Comparison of ENCODE assay signal across 9 cellular contexts in genomic region chr21:45306832-45307571, GRCh38. TPM values are rescaled to one million over a fixed set of nuclear protein-coding genes. Genes with fewer than 3 reads are reported as not detected.
DNase-seq lines count a peak whose midpoint lies in the region; ATAC-seq and TF ChIP-seq lines count a peak whose summit lies in the region.
"Had no signal": no experiment of that assay in that cellular context is flagged by ENCODE, and none has a peak within 500 bp of the region (broad histone marks: within the 10 kb centered on the region; RNA-seq: fewer than 3 reads in every experiment).

No MANE protein-coding gene starts in this region.

- peak overlapping the region; percentile 95 for H2BK5ac ChIP-seq in neuronal stem cell (ENCODE audit: low read length)

- DNase-seq in activated naive CD4-positive, alpha-beta T cell treated with anti-CD3 and anti-CD28 coated beads, Interleukin-2, amount 50 U/mL, for 16 hours: peak; percentile 8
- no peak for DNase-seq in activated naive CD4-positive, alpha-beta T cell treated with anti-CD3 and anti-CD28 coated beads for 36 hours
- DNase-seq in neuronal stem cell (ENCODE audit: low spot score) (no peak), NCI-H187 (lab: John Stamatoyannopoulos, UW) (no peak), NCI-H345 treated with DMSO at 0.1 percent for 48 hours (lab: John Stamatoyannopoulos, UW; ENCODE audit: unreplicated experiment) (no peak)

- H2AFZ ChIP-seq in neuronal stem cell (ENCODE audit: low read length): peak overlapping the region; percentile 86

- peaks cover 3% of the 10 kb centered on the region for H3K79me1 ChIP-seq in neuronal stem cell (ENCODE audit: low read depth, low read length)

- ATAC-seq in gastroesophageal sphincter: peak; percentile 84
- no peak for ATAC-seq in HG03095 (IDR thresholded peaks at IDR 0.05; ENCODE audit: unreplicated experiment)
- ATAC-seq in esophagus mucosa: no peak

- peak overlapping the region; percentile 65 for H3K14ac ChIP-seq in neuronal stem cell (ENCODE audit: low read length)

- H3K9me3 ChIP-seq in gastroesophageal sphincter: no peaks in the 10 kb centered on the region
- peaks cover 0 to 3% of the 10 kb centered on the region in 2 donors for H3K9me3 ChIP-seq in neuronal stem cell (replicated peaks in 1 of 2; ENCODE audit: control insufficient read depth in 2 of 2, insufficient read depth in 1 of 2, low read depth in 1 of 2, low read length in 2 of 2)

- H3K27ac ChIP-seq in gastroesophageal sphincter (peak overlapping the region; percentile 16 to 92 (median 76)), neuronal stem cell (replicated peaks; ENCODE audit: low read length) (no peak overlapping the region)

- 19% methylated on average over 5 of the region's 33 CpGs; no CpG with 5 or more reads in 1 of the 2 donors for WGBS in gastroesophageal sphincter (ENCODE audit: low coverage in 1 of 2), 2 donors
- no CpG with 5 or more reads among the region's 33 CpGs for WGBS in neuronal stem cell (ENCODE audit: extremely low coverage in 2 of 2, insufficient read length in 2 of 2, insufficient replicate concordance in 1 of 2), 2 donors

- no peak overlapping the region for H3K4me2 ChIP-seq in neuronal stem cell (ENCODE audit: insufficient read depth, low read length, poor library complexity, severe bottlenecking)

- H3K27me3 ChIP-seq in gastroesophageal sphincter: no peaks in the 10 kb centered on the region
- H3K27me3 ChIP-seq in neuronal stem cell (ENCODE audit: control insufficient read depth in 3 of 3, insufficient read depth in 3 of 3, low read depth in 1 of 3, low read length in 3 of 3): peaks cover 0 to 5% (median 0%) of the 10 kb centered on the region in 3 experiments

- H2BK15ac ChIP-seq in neuronal stem cell (ENCODE audit: low read length): peak overlapping the region; percentile 93

- peak overlapping the region; percentile 94 for H3K18ac ChIP-seq in neuronal stem cell (ENCODE audit: low read length)

- peak overlapping the region; percentile 82 for H3K9ac ChIP-seq in neuronal stem cell (ENCODE audit: low read depth, low read length, poor library complexity)

- H2AK5ac ChIP-seq in neuronal stem cell (ENCODE audit: low read depth, low read length): peak overlapping the region; percentile 96

- no peaks in the 10 kb centered on the region for H3K9me3 Mint-ChIP-seq in activated naive CD4-positive, alpha-beta T cell treated with anti-CD3 and anti-CD28 coated beads for 36 hours
- H3K9me3 Mint-ChIP-seq: central memory CD8-positive, alpha-beta T cell had no signal

- TF ChIP-seq POLR2A in gastroesophageal sphincter (IDR thresholded peaks at IDR 0.05): peak; percentile 3 to 11

- H2BK120ac ChIP-seq in neuronal stem cell (ENCODE audit: low read depth, low read length): no peak overlapping the region

- peak; percentile 41 for TF ChIP-seq EP300 in gastroesophageal sphincter (IDR thresholded peaks at IDR 0.05)

- peak overlapping the region; percentile 78 for H2BK12ac ChIP-seq in neuronal stem cell (ENCODE audit: low read length)

- no peak overlapping the region for H3K4me3 Mint-ChIP-seq in activated naive CD4-positive, alpha-beta T cell treated with anti-CD3 and anti-CD28 coated beads for 36 hours
- H3K4me3 Mint-ChIP-seq: central memory CD8-positive, alpha-beta T cell had no signal

- H3K4ac ChIP-seq in neuronal stem cell (ENCODE audit: low read length): no peak overlapping the region

- no peak for TF ChIP-seq CTCF in gastroesophageal sphincter (IDR thresholded peaks at IDR 0.05)

- CTCF ChIA-PET in activated naive CD4-positive, alpha-beta T cell treated with anti-CD3 and anti-CD28 coated beads for 36 hours (lab: Charles Lee): no interaction called here

- peak overlapping the region; percentile 99 for H4K91ac ChIP-seq in neuronal stem cell (ENCODE audit: low read depth, low read length, poor library complexity)

- peak overlapping the region; percentile 84 for H4K8ac ChIP-seq in neuronal stem cell (ENCODE audit: low read depth, low read length)

- H3K27ac Mint-ChIP-seq in activated naive CD4-positive, alpha-beta T cell treated with anti-CD3 and anti-CD28 coated beads for 36 hours: no peak overlapping the region

- peaks cover 10% of the 10 kb centered on the region for H3K4me1 Mint-ChIP-seq in activated naive CD4-positive, alpha-beta T cell treated with anti-CD3 and anti-CD28 coated beads for 36 hours (ENCODE audit: low read depth)

- H3K23ac ChIP-seq in neuronal stem cell (ENCODE audit: low read depth, low read length, poor library complexity): peak overlapping the region; percentile 60

- H3K36me3 ChIP-seq in gastroesophageal sphincter: no peaks in the 10 kb centered on the region
- no peaks in the 10 kb centered on the region for H3K36me3 ChIP-seq in neuronal stem cell (replicated peaks in 1 of 2; ENCODE audit: control insufficient read depth in 2 of 2, insufficient read depth in 2 of 2, low read length in 2 of 2)

- H3K36me3 Mint-ChIP-seq in activated naive CD4-positive, alpha-beta T cell treated with anti-CD3 and anti-CD28 coated beads for 36 hours (ENCODE audit: low read depth): no peaks in the 10 kb centered on the region

- intact Hi-C loops in activated naive CD4-positive, alpha-beta T cell treated with anti-CD3 and anti-CD28 coated beads for 36 hours (cut with micrococcal nuclease): no loop called here

- peaks cover 0 to 57% (median 28%) of the 10 kb centered on the region in 3 donors for H3K4me1 ChIP-seq in gastroesophageal sphincter
- peaks cover 20 to 23% of the 10 kb centered on the region in 2 donors for H3K4me1 ChIP-seq in neuronal stem cell (ENCODE audit: control insufficient read depth in 2 of 2, insufficient read depth in 1 of 2, low read depth in 1 of 2, low read length in 2 of 2)

- H3K4me3 ChIP-seq in gastroesophageal sphincter (peak overlapping the region in 1 of 2 donors; percentile 22), neuronal stem cell (ENCODE audit: low read length in 2 of 2) (no peak overlapping the region)

- H3K27me3 Mint-ChIP-seq in activated naive CD4-positive, alpha-beta T cell treated with anti-CD3 and anti-CD28 coated beads for 36 hours (ENCODE audit: low read depth): no peaks in the 10 kb centered on the region

RNA-seq across cellular contexts. Expression of gene POFUT2, which starts 19.3 kb away (rescaled TPM):
- 10 to 100 TPM; 14.4 to 15.9 TPM for total RNA-seq in activated naive CD4-positive, alpha-beta T cell treated with anti-CD3 and anti-CD28 coated beads for 36 hours
- total RNA-seq in gastroesophageal sphincter (10 to 100 TPM; 17.6 to 31.1 (median 24.2) TPM), esophagus mucosa (6.2 TPM)
- polyA plus RNA-seq in neuronal stem cell (2013, experiment 1 of 2): 33.3 TPM
- polyA plus RNA-seq in neuronal stem cell (2013, experiment 2 of 2): 32.4 TPM
